In the genomic region with DNA sequence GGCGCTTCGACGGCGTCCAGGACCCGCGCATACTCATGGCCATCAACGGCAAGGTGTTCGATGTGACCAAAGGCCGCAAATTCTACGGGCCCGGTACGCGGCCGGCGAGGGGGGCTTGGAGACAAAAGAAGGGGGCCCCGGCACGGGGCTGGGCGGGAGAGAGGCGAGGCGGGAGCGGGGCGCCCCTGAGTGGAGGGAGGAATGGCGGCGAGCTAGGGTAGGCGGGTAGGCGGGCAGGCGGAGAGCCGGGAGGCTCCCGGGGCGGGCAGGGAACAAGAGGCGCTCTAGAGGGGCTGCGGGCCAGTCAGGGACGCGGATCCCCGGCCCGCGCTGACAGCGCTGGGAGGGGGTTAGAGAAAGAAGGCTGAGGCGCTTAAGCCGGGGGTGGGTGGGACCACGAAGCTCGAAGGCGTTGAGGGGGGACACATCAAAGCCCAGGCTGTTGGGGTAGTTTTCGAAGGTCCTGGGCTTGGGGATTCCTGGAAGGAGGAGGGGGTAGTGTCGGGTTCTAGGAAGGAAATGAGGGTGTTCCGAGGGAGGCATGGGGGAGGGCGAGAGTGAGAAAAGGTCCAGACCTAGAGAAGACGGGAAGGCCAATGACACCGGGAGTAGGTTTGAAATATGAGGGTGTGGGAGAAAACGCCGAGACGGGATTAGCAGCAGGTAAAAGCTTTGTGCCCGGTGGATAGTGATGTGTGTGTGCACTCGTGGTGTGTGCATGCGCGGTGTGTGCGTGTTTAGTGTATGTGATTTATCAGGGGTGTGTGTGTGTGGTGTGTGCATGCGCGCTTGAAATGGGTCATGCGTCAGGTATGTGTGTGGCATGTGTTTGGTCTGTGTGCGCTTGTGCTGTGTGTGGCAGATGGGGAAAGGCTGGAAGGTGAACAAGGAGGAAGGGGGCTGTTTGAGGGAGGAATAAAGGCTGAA, we compare ENCODE assay signal across 8 cellular contexts. TPM values are rescaled to one million over a fixed set of nuclear protein-coding genes. Genes with fewer than 3 reads are reported as not detected.
DNase-seq lines count a peak whose midpoint lies in the region; ATAC-seq and TF ChIP-seq lines count a peak whose summit lies in the region.

No MANE protein-coding gene starts in this region.

- no peaks in the 10 kb centered on the region for H3K9me3 ChIP-seq in KOPT-K1 (ENCODE audit: insufficient read depth, low read length, poor library complexity, severe bottlenecking)

- H3K4me1 Mint-ChIP-seq in stimulated activated naive B cell treated with anti-CD40 and anti-IgM and Interleukin-4, amounts not matched to agents 10 μg/mL and 1 μg/mL and 100 μg/mL, for 72 hours: peaks cover 10 to 21% of the 10 kb centered on the region in 2 donors

- peak; percentile 54 for DNase-seq in D341Med (ENCODE audit: low spot score)
- DNase-seq in activated CD4-positive, alpha-beta T cell treated with anti-CD3 and anti-CD28 coated beads for 48 hours: peak; percentile 38
- peak in 8 of 10 donors; percentile 16 to 56 (median 48) for DNase-seq in dorsolateral prefrontal cortex
- DNase-seq in lung microvascular endothelial cell (ENCODE audit: low read depth in 2 of 2): peak; percentile 48 to 58
- DNase-seq in stimulated activated naive B cell treated with anti-CD40 and anti-IgM and Interleukin-4, amounts not matched to agents 10 μg/mL and 1 μg/mL and 100 μg/mL, for 72 hours: no peak
- DNase-seq in AML-193 (lab: John Stamatoyannopoulos, UW): no peak

- peak overlapping the region; percentile 82 to 86 for H3K4me3 Mint-ChIP-seq in stimulated activated naive B cell treated with anti-CD40 and anti-IgM and Interleukin-4, amounts not matched to agents 10 μg/mL and 1 μg/mL and 100 μg/mL, for 72 hours

- H3K36me3 Mint-ChIP-seq in stimulated activated naive B cell treated with anti-CD40 and anti-IgM and Interleukin-4, amounts not matched to agents 10 μg/mL and 1 μg/mL and 100 μg/mL, for 72 hours: peaks cover 6% of the 10 kb centered on the region in 2 donors

- peaks cover 24% of the 10 kb centered on the region for H3K36me3 ChIP-seq in KOPT-K1 (ENCODE audit: insufficient read depth, low read length)

- H3K4me3 ChIP-seq in dorsolateral prefrontal cortex: peak overlapping the region; percentile 26 to 83 (median 71)

- H3K27me3 ChIP-seq in dorsolateral prefrontal cortex: peaks cover 0 to 49% (median 7%) of the 10 kb centered on the region in 45 donors

- no peak for TF ChIP-seq CTCF in dorsolateral prefrontal cortex (IDR thresholded peaks at IDR 0.05 in 54 of 56, conservative IDR thresholded peaks at IDR 0.05 in 2 of 56; ENCODE audit: low read depth in 1 of 56, partially characterized antibody in 56 of 56)

- intact Hi-C loops in dorsolateral prefrontal cortex (cut with DNase I): loop anchor here in 1 of 2 donors (5.0 kb wide), 1 partner anchor 230 kb away; a partner anchor contains a TSS

- peaks cover 8 to 15% of the 10 kb centered on the region in 2 donors for H3K27me3 Mint-ChIP-seq in stimulated activated naive B cell treated with anti-CD40 and anti-IgM and Interleukin-4, amounts not matched to agents 10 μg/mL and 1 μg/mL and 100 μg/mL, for 72 hours

- ATAC-seq in GM21737 (IDR thresholded peaks at IDR 0.05; ENCODE audit: unreplicated experiment): peak; percentile 12
- ATAC-seq in stimulated activated naive B cell treated with anti-CD40 and anti-IgM and Interleukin-4, amounts not matched to agents 10 μg/mL and 1 μg/mL and 100 μg/mL, for 72 hours (replicated peaks): peak; percentile 39 to 41

- no peaks in the 10 kb centered on the region for H3K9me3 Mint-ChIP-seq in stimulated activated naive B cell treated with anti-CD40 and anti-IgM and Interleukin-4, amounts not matched to agents 10 μg/mL and 1 μg/mL and 100 μg/mL, for 72 hours

- H3K27ac ChIP-seq in KOPT-K1 (ENCODE audit: low read depth, low read length, poor library complexity, severe bottlenecking) (peak overlapping the region; percentile 79), dorsolateral prefrontal cortex (peak overlapping the region in 54 of 59 donors; percentile 16 to 91 (median 81))

- H3K27ac Mint-ChIP-seq in stimulated activated naive B cell treated with anti-CD40 and anti-IgM and Interleukin-4, amounts not matched to agents 10 μg/mL and 1 μg/mL and 100 μg/mL, for 72 hours: peak overlapping the region; percentile 81

RNA-seq across cellular contexts. Expression of a gene that starts 0.8 kb away (rescaled TPM):
- total RNA-seq in dorsolateral prefrontal cortex (100 to 1,000 TPM in 84 of 120 experiments, 10 to 100 TPM in 36; 40.9 to 169 (median 110) TPM), lung microvascular endothelial cell (66.0 and 81.7 TPM in 2 replicates)

Comparison
In these comparisons a context has a peak if more than half of its experiments do, and no peak if none do; other contexts are left out.
1. DNase-seq: peak in D341Med (single experiment), activated CD4-positive, alpha-beta T cell treated with anti-CD3 and anti-CD28 coated beads for 48 hours (single experiment), dorsolateral prefrontal cortex (8 of 10) and lung microvascular endothelial cell (2 of 2); none in stimulated activated naive B cell treated with anti-CD40 and anti-IgM and Interleukin-4, amounts not matched to agents 10 μg/mL and 1 μg/mL and 100 μg/mL, for 72 hours (single experiment) and AML-193 (0 of 2).